Comparison of ENCODE assay signal across 10 cellular contexts in the genomic region with DNA sequence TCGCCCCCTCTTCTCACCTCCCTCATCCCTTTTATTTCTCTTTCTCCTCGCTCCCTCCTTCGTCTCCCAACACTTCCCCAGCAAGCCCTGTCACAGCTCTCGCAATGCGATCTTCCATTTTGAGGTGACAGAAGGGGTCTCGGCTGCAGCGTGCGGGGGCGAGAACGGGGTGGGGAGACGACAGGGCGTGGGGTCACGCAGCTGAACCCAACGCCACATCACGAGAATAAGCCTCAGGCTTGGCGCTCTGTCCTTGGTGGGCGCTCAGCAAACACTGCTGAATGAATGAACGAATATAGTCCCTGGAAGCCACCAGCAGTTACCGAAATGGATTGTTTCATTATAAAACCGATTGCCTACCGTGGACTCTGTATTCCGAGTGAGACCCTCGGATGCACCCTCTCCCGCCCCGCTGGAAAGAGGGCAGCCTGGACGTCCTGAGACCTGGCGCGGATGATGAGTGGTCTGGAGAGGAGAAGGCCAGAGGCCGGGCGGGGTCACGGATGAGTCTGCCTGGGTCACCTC. TPM values are rescaled to one million over a fixed set of nuclear protein-coding genes. Genes with fewer than 3 reads are reported as not detected.
DNase-seq lines count a peak whose midpoint lies in the region; ATAC-seq and TF ChIP-seq lines count a peak whose summit lies in the region.
"Had no signal": no experiment of that assay in that cellular context is flagged by ENCODE, and none has a peak within 500 bp of the region (broad histone marks: within the 10 kb centered on the region; RNA-seq: fewer than 3 reads in every experiment).

No MANE protein-coding gene starts in this region.

- peaks cover 52 to 83% (median 73%) of the 10 kb centered on the region in 3 donors for H3K4me1 Mint-ChIP-seq in CD8-positive, alpha-beta memory T cell
- H3K4me1 Mint-ChIP-seq in endodermal cell = peaks cover 49% of the 10 kb centered on the region

- peak overlapping the region; percentile 36 to 86 (median 51) for H3K4me3 Mint-ChIP-seq in CD8-positive, alpha-beta memory T cell
- peak overlapping the region; percentile 59 for H3K4me3 Mint-ChIP-seq in endodermal cell

- no peaks in the 10 kb centered on the region for H3K36me3 ChIP-seq in CD8-positive, alpha-beta memory T cell (ENCODE audit: insufficient read depth, low read length)
- H3K36me3 ChIP-seq in SJCRH30 = peaks cover 38% of the 10 kb centered on the region
- no peaks in the 10 kb centered on the region for H3K36me3 ChIP-seq in endodermal cell (ENCODE audit: control insufficient read depth, insufficient read depth, low read length)
- H3K36me3 ChIP-seq in trophoblast cell (ENCODE audit: control insufficient read depth in 1 of 2, insufficient read depth in 2 of 2, low read length in 2 of 2) = no peaks in the 10 kb centered on the region

- no peak overlapping the region for H4K8ac ChIP-seq in trophoblast cell (ENCODE audit: low read depth, low read length)

- H3K9me3 Mint-ChIP-seq in CD8-positive, alpha-beta memory T cell = peaks cover 4 to 60% (median 53%) of the 10 kb centered on the region in 5 donors
- H3K9me3 Mint-ChIP-seq in endodermal cell = peaks cover 5% of the 10 kb centered on the region

- no peak overlapping the region for H3K4ac ChIP-seq in trophoblast cell (ENCODE audit: low read depth, low read length)

- no peak overlapping the region for H2AK5ac ChIP-seq in trophoblast cell (ENCODE audit: low read length)

- H2BK120ac ChIP-seq in trophoblast cell (ENCODE audit: insufficient read depth, low read length, poor library complexity) = no peak overlapping the region

- H3K27me3 ChIP-seq in CD8-positive, alpha-beta memory T cell (ENCODE audit: insufficient read depth, low read length, poor library complexity, severe bottlenecking) = peaks cover 97% of the 10 kb centered on the region
- H3K27me3 ChIP-seq in SJCRH30 (no peaks in the 10 kb centered on the region), endodermal cell (ENCODE audit: control insufficient read depth, insufficient read depth, low read length, poor library complexity, severe bottlenecking) (peaks cover 100% of the 10 kb centered on the region), trophoblast cell (ENCODE audit: insufficient read depth, low read length) (peaks cover 92% of the 10 kb centered on the region)

- H3K4me3 ChIP-seq in CD8-positive, alpha-beta memory T cell (ENCODE audit: low read length) = peak overlapping the region; percentile 23
- H3K4me3 ChIP-seq in SJCRH30 (peak overlapping the region; percentile 88), endodermal cell (ENCODE audit: low read length) (peak overlapping the region; percentile 72), trophoblast cell (ENCODE audit: low read depth, low read length) (no peak overlapping the region)

- H3K36me3 Mint-ChIP-seq in CD8-positive, alpha-beta memory T cell = peaks cover 0 to 9% (median 3%) of the 10 kb centered on the region in 3 donors
- H3K36me3 Mint-ChIP-seq in endodermal cell (ENCODE audit: low read depth) = no peaks in the 10 kb centered on the region

- H3K79me1 ChIP-seq in trophoblast cell (ENCODE audit: low read length) = no peaks in the 10 kb centered on the region

- no peaks in the 10 kb centered on the region for H3K79me2 ChIP-seq in trophoblast cell (ENCODE audit: control insufficient read depth, insufficient read depth, low read length, poor library complexity)

- no peak overlapping the region for H3K18ac ChIP-seq in trophoblast cell (ENCODE audit: low read length)

- no peak overlapping the region for H3K27ac ChIP-seq in CD8-positive, alpha-beta memory T cell (ENCODE audit: low read depth, low read length)
- peak overlapping the region; percentile 83; the same call in 1 of the 2 replicates for H3K27ac ChIP-seq in SJCRH30
- H3K27ac ChIP-seq in endodermal cell (ENCODE audit: low read depth, low read length) = no peak overlapping the region
- no peak overlapping the region for H3K27ac ChIP-seq in trophoblast cell (ENCODE audit: low read depth, low read length)

- peak overlapping the region; percentile 69 for H3K4me2 ChIP-seq in trophoblast cell (ENCODE audit: low read length)

- CTCF ChIA-PET in CD8-positive, alpha-beta memory T cell (lab: Charles Lee) = interaction anchor here (1.1 kb wide), 1 partner anchor 544 kb away, joined by 3 read pairs; no protein-coding TSS in a partner anchor

- H2BK5ac ChIP-seq in trophoblast cell (ENCODE audit: low read depth, low read length, poor library complexity) = no peak overlapping the region

- no peak overlapping the region for H3K23ac ChIP-seq in trophoblast cell (ENCODE audit: low read length)

- no peak overlapping the region for H4K91ac ChIP-seq in trophoblast cell (ENCODE audit: low read depth, low read length)

- POLR2A ChIA-PET in CD8-positive, alpha-beta memory T cell (lab: Charles Lee) = no interaction called here

- H3K9ac ChIP-seq in endodermal cell (ENCODE audit: extremely low read depth, low read length, poor library complexity, severe bottlenecking) = no peak overlapping the region
- no peak overlapping the region for H3K9ac ChIP-seq in trophoblast cell (ENCODE audit: low read length)

- no peak for ATAC-seq in HG02623 (IDR thresholded peaks at IDR 0.05; ENCODE audit: unreplicated experiment)

- peaks cover 89 to 96% of the 10 kb centered on the region in 2 donors for H3K27me3 Mint-ChIP-seq in CD8-positive, alpha-beta memory T cell
- H3K27me3 Mint-ChIP-seq in endodermal cell (ENCODE audit: insufficient read depth) = peaks cover 100% of the 10 kb centered on the region

- H3K14ac ChIP-seq in trophoblast cell (ENCODE audit: low read length) = no peak overlapping the region

- TF ChIP-seq CTCF in endodermal cell (conservative IDR thresholded peaks at IDR 0.05) = no peak

- peak overlapping the region in 5 of 8 donors; percentile 26 to 88 (median 64) for H3K27ac Mint-ChIP-seq in CD8-positive, alpha-beta memory T cell
- H3K27ac Mint-ChIP-seq in endodermal cell = no peak overlapping the region

- no peak overlapping the region for H2AFZ ChIP-seq in trophoblast cell (ENCODE audit: insufficient read depth, low read length, poor library complexity)

- H3K4me1 ChIP-seq in CD8-positive, alpha-beta memory T cell (ENCODE audit: insufficient read depth, low read length) = peaks cover 65% of the 10 kb centered on the region
- H3K4me1 ChIP-seq in SJCRH30 = no peaks in the 10 kb centered on the region
- H3K4me1 ChIP-seq in endodermal cell (ENCODE audit: control insufficient read depth, insufficient read depth, low read length) = peaks cover 13% of the 10 kb centered on the region
- peaks cover 15 to 17% of the 10 kb centered on the region in 2 experiments for H3K4me1 ChIP-seq in trophoblast cell (ENCODE audit: control insufficient read depth in 1 of 2, insufficient read depth in 2 of 2, low read length in 2 of 2)

- H4K12ac ChIP-seq in trophoblast cell (ENCODE audit: low read depth, low read length) = no peak overlapping the region

- WGBS in endodermal cell (ENCODE audit: insufficient coverage in 1 of 2, insufficient read length in 1 of 2), 2 experiments = 1 to 6% methylated on average over 18 to 31 of the region's 31 CpGs
- no CpG with 5 or more reads among the region's 31 CpGs for WGBS in trophoblast cell (ENCODE audit: extremely low coverage, insufficient coverage, insufficient read length)

- DNase-seq in CD8-positive, alpha-beta memory T cell = no peak
- DNase-seq in SJCRH30 (no peak), endodermal cell (no peak), trophoblast cell (no peak), HT-29 (ENCODE audit: low spot score) (no peak), NCI-H2107 (lab: John Stamatoyannopoulos, UW) (no peak), ureter (ENCODE audit: low spot score) (no peak)
- DNase-seq: effector CD4-positive, alpha-beta T cell; GDM1 had no signal

- no peak overlapping the region for H2BK12ac ChIP-seq in trophoblast cell (ENCODE audit: low read length)

- no peaks in the 10 kb centered on the region for H3K9me3 ChIP-seq in CD8-positive, alpha-beta memory T cell (ENCODE audit: low read length)
- no peaks in the 10 kb centered on the region for H3K9me3 ChIP-seq in SJCRH30 (replicated peaks)
- H3K9me3 ChIP-seq in endodermal cell (ENCODE audit: control insufficient read depth, low read length) = peaks cover 5% of the 10 kb centered on the region
- peaks cover 11% of the 10 kb centered on the region for H3K9me3 ChIP-seq in trophoblast cell (ENCODE audit: insufficient read depth, low read depth, low read length)

RNA-seq across cellular contexts. Expression of a gene that starts 3.9 kb away (rescaled TPM):
- under 1 TPM in 1 of 2 experiments, not detected in 1; 0.24 TPM for total RNA-seq in CD8-positive, alpha-beta memory T cell
- polyA plus RNA-seq in CD8-positive, alpha-beta memory T cell = 0.61 TPM
- 110 and 114 TPM in 2 replicates for total RNA-seq in SJCRH30 (2014; rRNA removed; shearing (Covaris generic))
- total RNA-seq in endodermal cell (under 1 TPM; 0.44 to 0.57 TPM), ureter (7.3 TPM)
- 3.9 TPM for polyA plus RNA-seq in endodermal cell (2013, experiment 1 of 2)
- polyA plus RNA-seq in endodermal cell (2013, experiment 2 of 2) = 2.8 TPM
- 0.04 and 0.05 TPM in 2 replicates for polyA plus RNA-seq in trophoblast cell (2013)
- total RNA-seq in HT-29 (2014; rRNA removed; shearing (Covaris generic)) = 0.39 TPM in 1 of 2 replicates, not detected in the other

Comparison
In these comparisons a context has a peak if more than half of its experiments do, and no peak if none do; other contexts are left out.
1. RNA of a gene that starts 3.9 kb away (total RNA-seq): 110 to 114 TPM in SJCRH30; 7.3 TPM in ureter (single experiment), 0.44 to 0.57 TPM in endodermal cell, 0.24 TPM in CD8-positive, alpha-beta memory T cell and 0.39 TPM in HT-29; every median in the first group is over 10 times any median in the second.